11 cellular contexts compared by ENCODE assay signal in the genomic region with DNA sequence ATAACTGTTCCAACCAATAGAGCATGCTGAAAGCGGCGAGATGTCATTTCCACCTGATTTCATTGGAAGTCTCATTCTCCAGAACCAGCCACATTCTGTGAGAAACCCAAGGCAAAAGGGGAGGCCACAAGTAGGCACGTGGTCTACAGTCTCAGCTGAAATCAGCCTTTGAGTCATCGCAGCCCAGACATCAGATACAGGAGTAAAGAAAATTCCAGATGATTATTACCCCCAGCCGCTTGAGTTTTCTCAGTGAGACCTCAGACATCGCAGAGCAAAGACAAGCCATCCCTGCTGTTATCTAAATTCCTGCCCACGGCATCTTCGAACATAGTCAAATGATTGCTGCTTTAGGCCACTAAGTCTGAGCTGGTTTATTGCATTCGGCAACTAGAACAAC. TPM values are rescaled to one million over a fixed set of nuclear protein-coding genes. Genes with fewer than 3 reads are reported as not detected.
A peak's percentile ranks its signal among the peaks of the same experiment; 100 is the strongest.
DNase-seq lines count a peak whose midpoint lies in the region; ATAC-seq, FAIRE-seq and TF ChIP-seq lines count a peak whose summit lies in the region.
"Had no signal": no experiment of that assay in that cellular context is flagged by ENCODE, and none has a peak within 500 bp of the region (broad histone marks: within the 10 kb centered on the region; RNA-seq: fewer than 3 reads in every experiment).

No MANE protein-coding gene starts in this region.

- TF ChIP-seq POLR2A in endothelial cell of umbilical vein (IDR thresholded peaks at IDR 0.05; ENCODE audit: low read depth, low read length) = no peak

- H2AFZ ChIP-seq in endothelial cell of umbilical vein (ENCODE audit: low read depth, low read length) = no peak overlapping the region

- no peak overlapping the region for H3K27ac ChIP-seq in endothelial cell of umbilical vein (ENCODE audit: insufficient read depth, low read depth, low read length)

- CTCF ChIA-PET in activated CD4-positive, alpha-beta memory T cell treated with anti-CD3 and anti-CD28 coated beads for 36 hours (lab: Charles Lee) = interaction anchor here (0.8 to 2.2 kb wide), 4 partner anchors 14 to 65 kb away, joined by 3 to 11 read pairs (median 4); no protein-coding TSS in a partner anchor
- CTCF ChIA-PET in activated CD4-positive, alpha-beta memory T cell treated with anti-CD3 and anti-CD28 coated beads, Interleukin-2, amount 10 ng/mL, durations not matched to agents 7 days and 5 days (lab: Charles Lee) = interaction anchor here (1.3 kb wide), 1 partner anchor 23 kb away, joined by 4 read pairs; no protein-coding TSS in a partner anchor
- CTCF ChIA-PET in activated B cell treated with CpG ODN at 0.5 μM for 24 hours (lab: Charles Lee) (interaction anchor here (1.1 kb wide), 1 partner anchor 55 kb away, joined by 3 read pairs; no protein-coding TSS in a partner anchor), endothelial cell of umbilical vein (lab: Charles Lee) (no interaction called here)

- no peak for TF ChIP-seq CTCF in activated B cell treated with CpG ODN at 0.5 μM for 24 hours (IDR thresholded peaks at IDR 0.05)
- TF ChIP-seq CTCF in endothelial cell of umbilical vein (IDR thresholded peaks at IDR 0.05; ENCODE audit: extremely low read depth in 1 of 2, insufficient read depth in 1 of 2, low read depth in 1 of 2, low read length in 2 of 2) = no peak

- no peak overlapping the region for H3K4me3 ChIP-seq in endothelial cell of umbilical vein (replicated peaks in 1 of 3; ENCODE audit: insufficient read depth in 1 of 3, low read depth in 1 of 3, low read length in 3 of 3)
- H3K4me3 ChIP-seq: skin epidermis, upper lobe of left lung had no signal

- H3K4me1 ChIP-seq in endothelial cell of umbilical vein (ENCODE audit: control insufficient read depth, extremely low read depth, insufficient read depth, low read length) = no peaks in the 10 kb centered on the region

- no peak overlapping the region for H3K4me2 ChIP-seq in endothelial cell of umbilical vein (ENCODE audit: insufficient read depth, low read length)

- H3K36me3 Mint-ChIP-seq in activated CD4-positive, alpha-beta memory T cell treated with anti-CD3 and anti-CD28 coated beads for 36 hours = peaks cover 34% of the 10 kb centered on the region
- peaks cover 39% of the 10 kb centered on the region for H3K36me3 Mint-ChIP-seq in activated CD4-positive, alpha-beta memory T cell treated with anti-CD3 and anti-CD28 coated beads, Interleukin-2, amount 10 ng/mL, durations not matched to agents 7 days and 5 days (ENCODE audit: low read depth)
- peaks cover 29% of the 10 kb centered on the region for H3K36me3 Mint-ChIP-seq in activated B cell treated with CpG ODN at 0.5 μM for 24 hours (ENCODE audit: low read depth)
- peaks cover 90% of the 10 kb centered on the region for H3K36me3 Mint-ChIP-seq in stimulated activated effector memory CD8-positive, alpha-beta T cell treated with anti-CD3 and anti-CD28 coated beads, Interleukin-12 subunit alpha, Interleukin-12 subunit beta, amount 100 ng/mL, for 72 hours

- H3K4me1 Mint-ChIP-seq in activated CD4-positive, alpha-beta memory T cell treated with anti-CD3 and anti-CD28 coated beads for 36 hours (ENCODE audit: low read depth) = peaks cover 71% of the 10 kb centered on the region
- H3K4me1 Mint-ChIP-seq in activated CD4-positive, alpha-beta memory T cell treated with anti-CD3 and anti-CD28 coated beads, Interleukin-2, amount 10 ng/mL, durations not matched to agents 7 days and 5 days = peaks cover 66% of the 10 kb centered on the region
- H3K4me1 Mint-ChIP-seq in activated B cell treated with CpG ODN at 0.5 μM for 24 hours = peaks cover 63% of the 10 kb centered on the region
- peaks cover 80% of the 10 kb centered on the region for H3K4me1 Mint-ChIP-seq in stimulated activated effector memory CD8-positive, alpha-beta T cell treated with anti-CD3 and anti-CD28 coated beads, Interleukin-12 subunit alpha, Interleukin-12 subunit beta, amount 100 ng/mL, for 72 hours

- no peaks in the 10 kb centered on the region for H3K36me3 ChIP-seq in endothelial cell of umbilical vein (ENCODE audit: control insufficient read depth in 2 of 2, extremely low read depth in 1 of 2, insufficient read depth in 2 of 2, low read length in 2 of 2)

- intact Hi-C loops in activated CD4-positive, alpha-beta memory T cell treated with anti-CD3 and anti-CD28 coated beads for 36 hours (cut with micrococcal nuclease) = loop anchor here (2.0 kb wide), 1 partner anchor 24 kb away; a partner anchor contains a TSS
- intact Hi-C loops in activated B cell treated with CpG ODN at 0.5 μM for 24 hours (cut with micrococcal nuclease) (loop anchor here (2.0 kb wide), 1 partner anchor 14 kb away; no protein-coding TSS in a partner anchor), endothelial cell of umbilical vein (cut with micrococcal nuclease) (no loop called here)

- FAIRE-seq in endothelial cell of umbilical vein (lab: Jason Lieb, UNC) = no peak

- POLR2A ChIA-PET in activated CD4-positive, alpha-beta memory T cell treated with anti-CD3 and anti-CD28 coated beads for 36 hours (lab: Charles Lee) = interaction anchor here (1.3 kb wide), 1 partner anchor 23 kb away, joined by 5 read pairs; a partner anchor contains a TSS
- POLR2A ChIA-PET in activated CD4-positive, alpha-beta memory T cell treated with anti-CD3 and anti-CD28 coated beads, Interleukin-2, amount 10 ng/mL, durations not matched to agents 7 days and 5 days (lab: Charles Lee) = interaction anchor here (1.3 to 2.0 kb wide), 2 partner anchors 23 to 28 kb away, joined by 3 to 7 read pairs; a partner anchor contains a TSS
- POLR2A ChIA-PET in activated B cell treated with CpG ODN at 0.5 μM for 24 hours (lab: Charles Lee) = interaction anchor here (0.6 to 1.4 kb wide), 3 partner anchors 10 to 90 kb away, joined by 3 to 5 read pairs (median 3); no protein-coding TSS in a partner anchor
- POLR2A ChIA-PET in endothelial cell of umbilical vein (lab: Charles Lee) = interaction anchor here (0.6 kb wide), 1 partner anchor 182 kb away, joined by 3 read pairs; no protein-coding TSS in a partner anchor

- peaks cover 9% of the 10 kb centered on the region for H4K20me1 ChIP-seq in endothelial cell of umbilical vein (replicated peaks; ENCODE audit: control insufficient read depth, extremely low read depth, insufficient read depth, low read length)

- no peaks in the 10 kb centered on the region for H3K9me1 ChIP-seq in endothelial cell of umbilical vein (replicated peaks; ENCODE audit: control insufficient read depth, extremely low read depth, insufficient read depth, low read length)

- H3K27ac Mint-ChIP-seq in activated CD4-positive, alpha-beta memory T cell treated with anti-CD3 and anti-CD28 coated beads for 36 hours = peak overlapping the region; percentile 71
- H3K27ac Mint-ChIP-seq in activated CD4-positive, alpha-beta memory T cell treated with anti-CD3 and anti-CD28 coated beads, Interleukin-2, amount 10 ng/mL, durations not matched to agents 7 days and 5 days = no peak overlapping the region
- H3K27ac Mint-ChIP-seq in activated B cell treated with CpG ODN at 0.5 μM for 24 hours = peak overlapping the region; percentile 50
- peak overlapping the region; percentile 35 for H3K27ac Mint-ChIP-seq in stimulated activated effector memory CD8-positive, alpha-beta T cell treated with anti-CD3 and anti-CD28 coated beads, Interleukin-12 subunit alpha, Interleukin-12 subunit beta, amount 100 ng/mL, for 72 hours

- ATAC-seq in activated B cell treated with CpG ODN at 0.5 μM for 24 hours (ENCODE audit: low read depth) (no peak), GM19467 (IDR thresholded peaks at IDR 0.05; ENCODE audit: unreplicated experiment) (no peak), HG03354 (IDR thresholded peaks at IDR 0.05; ENCODE audit: poor library complexity, severe bottlenecking, unreplicated experiment) (no peak)
- ATAC-seq in stimulated activated effector memory CD8-positive, alpha-beta T cell treated with anti-CD3 and anti-CD28 coated beads, Interleukin-12 subunit alpha, Interleukin-12 subunit beta, amount 100 ng/mL, for 72 hours = peak; percentile 55

- no peaks in the 10 kb centered on the region for H3K9me3 Mint-ChIP-seq in activated CD4-positive, alpha-beta memory T cell treated with anti-CD3 and anti-CD28 coated beads for 36 hours
- no peaks in the 10 kb centered on the region for H3K9me3 Mint-ChIP-seq in activated CD4-positive, alpha-beta memory T cell treated with anti-CD3 and anti-CD28 coated beads, Interleukin-2, amount 10 ng/mL, durations not matched to agents 7 days and 5 days
- H3K9me3 Mint-ChIP-seq in activated B cell treated with CpG ODN at 0.5 μM for 24 hours = no peaks in the 10 kb centered on the region
- H3K9me3 Mint-ChIP-seq in stimulated activated effector memory CD8-positive, alpha-beta T cell treated with anti-CD3 and anti-CD28 coated beads, Interleukin-12 subunit alpha, Interleukin-12 subunit beta, amount 100 ng/mL, for 72 hours = no peaks in the 10 kb centered on the region

- no peaks in the 10 kb centered on the region for H3K9me3 ChIP-seq in endothelial cell of umbilical vein (replicated peaks; ENCODE audit: control insufficient read depth, insufficient read depth, low read length)
- H3K9me3 ChIP-seq: upper lobe of left lung had no signal

- peak; percentile 53 for DNase-seq in activated CD4-positive, alpha-beta memory T cell treated with anti-CD3 and anti-CD28 coated beads for 36 hours
- DNase-seq in activated CD4-positive, alpha-beta memory T cell treated with anti-CD3 and anti-CD28 coated beads, Interleukin-2, amount 10 ng/mL, durations not matched to agents 7 days and 5 days = no peak
- no peak for DNase-seq in activated B cell treated with CpG ODN at 0.5 μM for 24 hours
- peak; percentile 32 for DNase-seq in endothelial cell of umbilical vein (ENCODE audit: low read depth, low spot score)
- DNase-seq in stimulated activated effector memory CD8-positive, alpha-beta T cell treated with anti-CD3 and anti-CD28 coated beads, Interleukin-12 subunit alpha, Interleukin-12 subunit beta, amount 100 ng/mL, for 72 hours (ENCODE audit: low spot score in 2 of 2) = peak in 1 of 2 donors; percentile 55
- DNase-seq in effector CD8-positive, alpha-beta T cell (lab: John Stamatoyannopoulos, UW) = no peak
- DNase-seq: MM.1S, upper lobe of left lung had no signal

- dilution Hi-C loops in endothelial cell of umbilical vein (cut with MboI; ENCODE audit: extremely low pct_ligation_motif_present, low sequenced_read_pairs) = no loop called here

- no TSS peak for BruUV-seq in endothelial cell of umbilical vein (replicated peaks; lab: Mats Ljungman, UMichigan)

- H3K27me3 Mint-ChIP-seq in activated CD4-positive, alpha-beta memory T cell treated with anti-CD3 and anti-CD28 coated beads for 36 hours = no peaks in the 10 kb centered on the region
- no peaks in the 10 kb centered on the region for H3K27me3 Mint-ChIP-seq in activated CD4-positive, alpha-beta memory T cell treated with anti-CD3 and anti-CD28 coated beads, Interleukin-2, amount 10 ng/mL, durations not matched to agents 7 days and 5 days
- H3K27me3 Mint-ChIP-seq in activated B cell treated with CpG ODN at 0.5 μM for 24 hours = no peaks in the 10 kb centered on the region

- no peaks in the 10 kb centered on the region for H3K27me3 ChIP-seq in endothelial cell of umbilical vein (ENCODE audit: control insufficient read depth in 2 of 2, insufficient read depth in 2 of 2, low read length in 2 of 2)
- H3K27me3 ChIP-seq: upper lobe of left lung had no signal

- H3K79me2 ChIP-seq in endothelial cell of umbilical vein (ENCODE audit: control insufficient read depth, insufficient read depth, low read length) = peaks cover 83% of the 10 kb centered on the region

- H3K9ac ChIP-seq in endothelial cell of umbilical vein (replicated peaks; ENCODE audit: extremely low read depth, insufficient read depth, low read length) = no peak overlapping the region

- no peak overlapping the region for H3K4me3 Mint-ChIP-seq in activated CD4-positive, alpha-beta memory T cell treated with anti-CD3 and anti-CD28 coated beads for 36 hours
- H3K4me3 Mint-ChIP-seq in activated CD4-positive, alpha-beta memory T cell treated with anti-CD3 and anti-CD28 coated beads, Interleukin-2, amount 10 ng/mL, durations not matched to agents 7 days and 5 days = no peak overlapping the region
- H3K4me3 Mint-ChIP-seq in activated B cell treated with CpG ODN at 0.5 μM for 24 hours = no peak overlapping the region
- H3K4me3 Mint-ChIP-seq in stimulated activated effector memory CD8-positive, alpha-beta T cell treated with anti-CD3 and anti-CD28 coated beads, Interleukin-12 subunit alpha, Interleukin-12 subunit beta, amount 100 ng/mL, for 72 hours = peak overlapping the region; percentile 30

RNA-seq across cellular contexts. Expression of a gene that starts 23.1 kb away (rescaled TPM):
- total RNA-seq in activated CD4-positive, alpha-beta memory T cell treated with anti-CD3 and anti-CD28 coated beads for 36 hours = 100 to 1,000 TPM; 194 to 198 TPM
- 100 to 1,000 TPM; 130 to 135 TPM for total RNA-seq in activated CD4-positive, alpha-beta memory T cell treated with anti-CD3 and anti-CD28 coated beads, Interleukin-2, amount 10 ng/mL, durations not matched to agents 7 days and 5 days
- total RNA-seq in activated B cell treated with CpG ODN at 0.5 μM for 24 hours (211 and 233 TPM in 2 replicates), endothelial cell of umbilical vein (108 and 124 TPM in 2 replicates)
- 48.2 and 59.1 TPM in 2 replicates for polyA plus RNA-seq in endothelial cell of umbilical vein
- polyA plus RNA-seq in endothelial cell of umbilical vein (2011; cell fraction: cytosol; rRNA removed) = 53.0 and 53.1 TPM in 2 replicates
- 102 and 117 TPM in 2 replicates for polyA plus RNA-seq in endothelial cell of umbilical vein (2011; cell fraction: nucleus; rRNA removed)
- polyA plus RNA-seq in endothelial cell of umbilical vein (2012) = 74.6 and 78.3 TPM in 2 replicates
- polyA minus RNA-seq in endothelial cell of umbilical vein = 130 and 144 TPM in 2 replicates
- polyA minus RNA-seq in endothelial cell of umbilical vein (2011; cell fraction: cytosol; rRNA and poly(A)+ RNA removed) = 55.0 TPM
- polyA minus RNA-seq in endothelial cell of umbilical vein (2011; cell fraction: nucleus; rRNA and poly(A)+ RNA removed) = 64.6 and 75.9 TPM in 2 replicates

RNA-seq across cellular contexts. Expression of a gene that starts 57.9 kb away (rescaled TPM):
- 1 to 10 TPM; 2.5 to 2.9 TPM for total RNA-seq in activated CD4-positive, alpha-beta memory T cell treated with anti-CD3 and anti-CD28 coated beads for 36 hours
- 1 to 10 TPM; 1.0 to 1.1 TPM for total RNA-seq in activated CD4-positive, alpha-beta memory T cell treated with anti-CD3 and anti-CD28 coated beads, Interleukin-2, amount 10 ng/mL, durations not matched to agents 7 days and 5 days
- total RNA-seq in activated B cell treated with CpG ODN at 0.5 μM for 24 hours (0.10 and 0.20 TPM in 2 replicates), endothelial cell of umbilical vein (663 and 684 TPM in 2 replicates)
- 292 and 303 TPM in 2 replicates for polyA plus RNA-seq in endothelial cell of umbilical vein
- polyA plus RNA-seq in endothelial cell of umbilical vein (2011; cell fraction: cytosol; rRNA removed) = 292 and 325 TPM in 2 replicates
- polyA plus RNA-seq in endothelial cell of umbilical vein (2011; cell fraction: nucleus; rRNA removed) = 136 and 153 TPM in 2 replicates
- 489 and 555 TPM in 2 replicates for polyA plus RNA-seq in endothelial cell of umbilical vein (2012)
- 263 and 271 TPM in 2 replicates for polyA minus RNA-seq in endothelial cell of umbilical vein
- polyA minus RNA-seq in endothelial cell of umbilical vein (2011; cell fraction: cytosol; rRNA and poly(A)+ RNA removed) = 99.5 TPM
- 60.6 and 86.5 TPM in 2 replicates for polyA minus RNA-seq in endothelial cell of umbilical vein (2011; cell fraction: nucleus; rRNA and poly(A)+ RNA removed)

Comparison
In these comparisons a context has a peak if more than half of its experiments do, and no peak if none do; other contexts are left out.
1. DNase-seq: peak in activated CD4-positive, alpha-beta memory T cell treated with anti-CD3 and anti-CD28 coated beads for 36 hours (single experiment) and endothelial cell of umbilical vein (single experiment); none in activated CD4-positive, alpha-beta memory T cell treated with anti-CD3 and anti-CD28 coated beads, Interleukin-2, amount 10 ng/mL, durations not matched to agents 7 days and 5 days (single experiment), activated B cell treated with CpG ODN at 0.5 μM for 24 hours (single experiment) and effector CD8-positive, alpha-beta T cell (single experiment).
2. RNA of a gene that starts 57.9 kb away (total RNA-seq): 663 to 684 TPM in endothelial cell of umbilical vein; 2.5 to 2.9 TPM in activated CD4-positive, alpha-beta memory T cell treated with anti-CD3 and anti-CD28 coated beads for 36 hours, 1.0 to 1.1 TPM in activated CD4-positive, alpha-beta memory T cell treated with anti-CD3 and anti-CD28 coated beads, Interleukin-2, amount 10 ng/mL, durations not matched to agents 7 days and 5 days and 0.10 to 0.20 TPM in activated B cell treated with CpG ODN at 0.5 μM for 24 hours; every median in the first group is over 100 times any median in the second.